In the genomic region with DNA sequence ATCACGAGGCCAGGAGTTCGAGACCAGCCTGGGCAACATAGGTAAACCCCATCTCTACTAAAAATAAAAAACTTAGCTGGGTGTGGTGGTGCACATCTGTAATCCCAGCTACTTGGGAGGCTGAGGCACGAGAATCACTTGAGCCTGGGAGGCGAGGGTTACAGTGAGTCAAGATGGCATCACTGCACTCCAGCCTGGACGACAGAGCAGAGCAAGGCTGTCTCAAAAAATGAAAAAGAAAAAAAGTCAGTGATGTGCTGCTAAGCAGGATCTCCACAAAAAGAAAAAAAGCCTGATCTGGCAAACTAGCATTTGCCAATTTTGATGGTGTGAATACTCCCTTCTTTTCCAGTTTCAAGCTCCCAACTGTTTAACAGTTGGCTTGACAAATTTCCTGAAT, we compare ENCODE assay signal across 18 cellular contexts. TPM values are rescaled to one million over a fixed set of nuclear protein-coding genes. Genes with fewer than 3 reads are reported as not detected.
DNase-seq lines count a peak whose midpoint lies in the region; ATAC-seq, FAIRE-seq and TF ChIP-seq lines count a peak whose summit lies in the region.
"Had no signal": no experiment of that assay in that cellular context is flagged by ENCODE, and none has a peak within 500 bp of the region (broad histone marks: within the 10 kb centered on the region; RNA-seq: fewer than 3 reads in every experiment).

No MANE protein-coding gene starts in this region.

- H2AFZ ChIP-seq in SK-N-SH (ENCODE audit: low read depth) (no peak overlapping the region), MM.1S (ENCODE audit: low read length) (no peak overlapping the region), osteoblast (ENCODE audit: low read length) (no peak overlapping the region)

- TF ChIP-seq RAD21 in SK-N-SH (IDR thresholded peaks at IDR 0.05; ENCODE audit: low read length): no peak

- POLR2A ChIA-PET in SK-N-SH (lab: Yijun Ruan, JAX): no interaction called here

- CTCF ChIA-PET in SK-N-SH (lab: Yijun Ruan, JAX): no interaction called here

- no peak for FAIRE-seq in frontal cortex (lab: Jason Lieb, UNC)
- FAIRE-seq: H1 had no signal

- H3K9me2 ChIP-seq in SK-N-SH (no peaks in the 10 kb centered on the region), MM.1S (replicated peaks; ENCODE audit: insufficient read depth, low read length) (no peaks in the 10 kb centered on the region)

- peaks cover 25% of the 10 kb centered on the region for H3K79me2 ChIP-seq in SK-N-SH (ENCODE audit: insufficient read depth)
- no peaks in the 10 kb centered on the region for H3K79me2 ChIP-seq in MM.1S (ENCODE audit: low read length)
- peaks cover 2% of the 10 kb centered on the region for H3K79me2 ChIP-seq in osteoblast (ENCODE audit: insufficient read depth, low read length)

- no peak for TF ChIP-seq EP300 in SK-N-SH (IDR thresholded peaks at IDR 0.05; ENCODE audit: borderline replicate concordance in 1 of 2, low read depth in 1 of 2, low read length in 1 of 2)

- H3K27me3 ChIP-seq in SK-N-SH (ENCODE audit: insufficient read depth) (no peaks in the 10 kb centered on the region), MM.1S (replicated peaks; ENCODE audit: insufficient read depth, low read length) (no peaks in the 10 kb centered on the region), brain microvascular endothelial cell (replicated peaks) (no peaks in the 10 kb centered on the region), osteoblast (ENCODE audit: insufficient read depth, low read length) (no peaks in the 10 kb centered on the region)
- H3K27me3 ChIP-seq: colonic mucosa, tibial artery had no signal

- H4K20me1 ChIP-seq in SK-N-SH (ENCODE audit: insufficient read depth) (no peaks in the 10 kb centered on the region; the same call in 1 of the 2 replicates), MM.1S (ENCODE audit: insufficient read depth, low read length) (no peaks in the 10 kb centered on the region), osteoblast (ENCODE audit: insufficient read depth, low read length) (no peaks in the 10 kb centered on the region)

- no peak overlapping the region for H3K9ac ChIP-seq in SK-N-SH
- peak overlapping the region; percentile 48 for H3K9ac ChIP-seq in MM.1S (ENCODE audit: low read length)

- H3F3A ChIP-seq in SK-N-SH (replicated peaks; ENCODE audit: insufficient read depth): peaks cover 27% of the 10 kb centered on the region
- peaks cover 46% of the 10 kb centered on the region for H3F3A ChIP-seq in MM.1S (ENCODE audit: insufficient read depth, low read length)

- 79% methylated on average over 5 of the region's 5 CpGs for WGBS in SK-N-SH (ENCODE audit: low lambda C conversion rate)

- peak overlapping the region in 1 of 2 experiments; percentile 83; a peak in 2 of 4 replicates for H3K27ac ChIP-seq in SK-N-SH (ENCODE audit: low read depth in 2 of 2, low read length in 1 of 2)
- H3K27ac ChIP-seq in MM.1S (ENCODE audit: low read length): peak overlapping the region; percentile 97
- peak overlapping the region; percentile 97 for H3K27ac ChIP-seq in brain microvascular endothelial cell
- peak overlapping the region; percentile 83 for H3K27ac ChIP-seq in osteoblast (ENCODE audit: low read depth, low read length)
- H3K27ac ChIP-seq: tibial artery had no signal

- H3K36me3 ChIP-seq in SK-N-SH (replicated peaks in 1 of 2; ENCODE audit: control insufficient read depth in 1 of 2, insufficient read depth in 2 of 2, low read length in 1 of 2) (peaks cover 17 to 34% of the 10 kb centered on the region in 2 experiments), MM.1S (replicated peaks; ENCODE audit: insufficient read depth, low read length) (no peaks in the 10 kb centered on the region), brain microvascular endothelial cell (replicated peaks) (peaks cover 7% of the 10 kb centered on the region), osteoblast (ENCODE audit: insufficient read depth, low read length) (peaks cover 16% of the 10 kb centered on the region)
- H3K36me3 ChIP-seq: colonic mucosa had no signal

- H3K4me1 ChIP-seq in SK-N-SH (ENCODE audit: control insufficient read depth in 1 of 2, insufficient read depth in 2 of 2, low read depth in 1 of 2, low read length in 1 of 2) (peaks cover 8 to 17% of the 10 kb centered on the region in 2 experiments), MM.1S (ENCODE audit: low read length) (peaks cover 47% of the 10 kb centered on the region), osteoblast (ENCODE audit: insufficient read depth, low read length) (peaks cover 15% of the 10 kb centered on the region)
- H3K4me1 ChIP-seq: colonic mucosa had no signal

- in situ Hi-C loops in brain microvascular endothelial cell (cut with HindIII; ENCODE audit: low pct_ligation_motif_present, low sequenced_read_pairs): no loop called here

- DNase-seq in SK-N-SH (no peak), MM.1S (no peak), brain microvascular endothelial cell (no peak), osteoblast (ENCODE audit: insufficient read length, low spot score, missing footprints) (no peak), frontal cortex (ENCODE audit: low spot score in 2 of 2) (no peak), A172 (ENCODE audit: low spot score) (no peak), NCI-H146 treated with DMSO at 0.1 percent for 48 hours (lab: John Stamatoyannopoulos, UW; ENCODE audit: unreplicated experiment) (no peak)
- DNase-seq: 8988T; activated CD4-positive, alpha-beta T cell treated with anti-CD3 and anti-CD28 coated beads for 4 hours; aorta; colonic mucosa; islet precursor cell; nucleus accumbens; stimulated activated CD4-positive, alpha-beta T cell treated with anti-CD3 and anti-CD28 coated beads, Interleukin-4, amount 100 ng/mL, for 4 hours; tibial artery had no signal

- H3K9me3 ChIP-seq in SK-N-SH (no peaks in the 10 kb centered on the region), MM.1S (replicated peaks; ENCODE audit: insufficient read depth, low read length) (no peaks in the 10 kb centered on the region), osteoblast (ENCODE audit: low read depth, low read length) (no peaks in the 10 kb centered on the region)
- H3K9me3 ChIP-seq: colonic mucosa, tibial artery had no signal

- H3K4me3 ChIP-seq in SK-N-SH (ENCODE audit: low read depth in 2 of 2, low read length in 1 of 2) (no peak overlapping the region), MM.1S (ENCODE audit: low read length) (no peak overlapping the region), brain microvascular endothelial cell (ENCODE audit: low read depth, low read length) (no peak overlapping the region), osteoblast (ENCODE audit: insufficient read depth, low read length) (no peak overlapping the region)
- H3K4me3 ChIP-seq: colonic mucosa, tibial artery had no signal

- H3K4me2 ChIP-seq in SK-N-SH (no peak overlapping the region), MM.1S (ENCODE audit: low read depth, low read length) (peak overlapping the region; percentile 55), osteoblast (ENCODE audit: insufficient read depth, low read length) (no peak overlapping the region)

- no peak for TF ChIP-seq CTCF in SK-N-SH (IDR thresholded peaks at IDR 0.05)
- TF ChIP-seq CTCF in MM.1S (IDR thresholded peaks at IDR 0.05; ENCODE audit: low read length): no peak
- TF ChIP-seq CTCF in brain microvascular endothelial cell (IDR thresholded peaks at IDR 0.05; ENCODE audit: low read depth, low read length, missing control alignments): no peak
- TF ChIP-seq CTCF in osteoblast (IDR thresholded peaks at IDR 0.05; ENCODE audit: extremely low read depth, low read depth, low read length): no peak

- ATAC-seq in SK-N-SH treated with all-trans-retinoic acid at 6 μM for 48 hours: peak; percentile 3; the same call in 1 of the 3 replicates
- ATAC-seq: sciatic nerve had no signal

TF ChIP-seq in SK-N-SH, 30 proteins besides CTCF, POLR2A, EP300 and RAD21:
- TF ChIP-seq JUND (IDR thresholded peaks at IDR 0.05) (no peak), NFIC (IDR thresholded peaks at IDR 0.05; ENCODE audit: borderline replicate concordance) (no peak), MXI1 (IDR thresholded peaks at IDR 0.05; ENCODE audit: low read depth, low read length) (no peak)

RNA-seq across cellular contexts. Expression of gene F2R, which starts 21.9 kb away (rescaled TPM):
- polyA plus RNA-seq in SK-N-SH (2012; rRNA removed): 212 and 301 TPM in 2 replicates
- polyA plus RNA-seq in SK-N-SH (2012; cell fraction: cytosol; rRNA removed): 237 and 260 TPM in 2 replicates
- polyA plus RNA-seq in SK-N-SH (2012; cell fraction: nucleus; rRNA removed): 68.3 and 126 TPM in 2 replicates
- 38.7 and 41.0 TPM in 2 replicates for total RNA-seq in osteoblast
- total RNA-seq in frontal cortex: 22.8 TPM
- total RNA-seq in A172 (2014; rRNA removed; shearing (Covaris generic)): 30.5 and 44.6 TPM in 2 replicates
